Comparison of ENCODE assay signal across 8 cellular contexts in the genomic region with DNA sequence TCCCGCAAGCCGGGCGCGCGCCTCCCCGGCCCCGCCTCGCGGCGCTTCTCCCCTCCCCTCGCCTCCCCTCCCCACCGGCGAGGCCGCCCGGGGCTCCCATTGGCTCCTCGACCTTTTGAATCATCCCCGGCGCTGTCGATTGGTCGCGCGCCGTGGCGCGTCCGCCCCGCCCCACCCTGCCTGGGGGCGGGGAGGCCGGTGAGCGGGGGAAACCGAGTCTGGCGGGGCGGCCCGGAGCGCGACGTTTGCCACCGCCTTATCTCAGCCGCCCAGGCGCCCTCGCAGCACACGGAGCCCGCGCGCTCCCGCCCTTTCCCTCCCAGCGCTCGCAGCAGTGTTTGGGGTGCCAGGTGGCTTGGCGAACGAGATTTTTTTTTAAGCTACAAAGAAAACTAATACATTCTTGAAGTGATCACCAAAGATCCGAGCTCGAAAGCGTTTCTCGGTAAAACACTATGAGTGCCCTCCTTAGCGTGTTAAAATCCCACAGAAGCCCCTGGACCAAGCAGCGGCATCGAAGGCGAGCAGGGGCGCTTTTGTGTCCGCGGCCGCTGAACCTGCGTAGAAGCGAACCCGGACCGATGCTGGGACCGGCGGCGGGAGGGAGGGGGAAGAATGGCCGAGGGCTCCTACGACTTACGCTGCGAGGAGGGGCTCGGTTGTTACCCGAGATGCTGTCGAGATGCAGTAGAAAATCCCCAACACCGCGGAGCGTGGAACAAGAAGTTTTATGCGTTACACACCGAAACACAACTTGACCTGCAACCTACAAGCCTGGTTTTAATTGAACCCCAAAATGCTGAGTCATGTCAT. TPM values are rescaled to one million over a fixed set of nuclear protein-coding genes. Genes with fewer than 3 reads are reported as not detected.
DNase-seq lines count a peak whose midpoint lies in the region; ATAC-seq and TF ChIP-seq lines count a peak whose summit lies in the region.

No MANE protein-coding gene starts in this region.

- no peaks in the 10 kb centered on the region for H3K27me3 Mint-ChIP-seq in naive B cell

- no peaks in the 10 kb centered on the region for H3K36me3 Mint-ChIP-seq in naive B cell
- H3K36me3 Mint-ChIP-seq in stimulated activated effector memory CD8-positive, alpha-beta T cell treated with anti-CD3 and anti-CD28 coated beads, Interleukin-12 subunit alpha, Interleukin-12 subunit beta, amount 100 ng/mL, for 72 hours: peaks cover 12% of the 10 kb centered on the region

- peak in 2 of 4 donors; percentile 21 to 91 for TF ChIP-seq POLR2A in esophagus squamous epithelium (IDR thresholded peaks at IDR 0.05)

- H3K27me3 ChIP-seq in esophagus squamous epithelium: no peaks in the 10 kb centered on the region

- H3K4me1 Mint-ChIP-seq in naive B cell: peaks cover 34 to 43% (median 37%) of the 10 kb centered on the region in 3 donors
- H3K4me1 Mint-ChIP-seq in stimulated activated effector memory CD8-positive, alpha-beta T cell treated with anti-CD3 and anti-CD28 coated beads, Interleukin-12 subunit alpha, Interleukin-12 subunit beta, amount 100 ng/mL, for 72 hours: peaks cover 34% of the 10 kb centered on the region

- H3K4me3 ChIP-seq in esophagus squamous epithelium: peak overlapping the region; percentile 67 to 98 (median 96)

- 0% methylated on average over 11 to 25 of the region's 81 CpGs for WGBS in esophagus squamous epithelium, 2 donors

- peaks cover 19 to 45% (median 19%) of the 10 kb centered on the region in 3 donors for H3K4me1 ChIP-seq in esophagus squamous epithelium

- TF ChIP-seq EP300 in Ishikawa (IDR thresholded peaks at IDR 0.05; ENCODE audit: borderline replicate concordance): no peak

- peak overlapping the region; percentile 78 to 96 (median 94) for H3K27ac Mint-ChIP-seq in naive B cell
- H3K27ac Mint-ChIP-seq in stimulated activated effector memory CD8-positive, alpha-beta T cell treated with anti-CD3 and anti-CD28 coated beads, Interleukin-12 subunit alpha, Interleukin-12 subunit beta, amount 100 ng/mL, for 72 hours: peak overlapping the region; percentile 85

- ATAC-seq in GM21619 (IDR thresholded peaks at IDR 0.05; ENCODE audit: unreplicated experiment) (peak; percentile 86), naive B cell (ENCODE audit: low read depth in 2 of 2) (peak; percentile 80 to 82)
- peak; percentile 93 for ATAC-seq in stimulated activated effector memory CD8-positive, alpha-beta T cell treated with anti-CD3 and anti-CD28 coated beads, Interleukin-12 subunit alpha, Interleukin-12 subunit beta, amount 100 ng/mL, for 72 hours

- no peak for TF ChIP-seq RAD21 in Ishikawa (IDR thresholded peaks at IDR 0.05; ENCODE audit: low read depth)

- no peaks in the 10 kb centered on the region for H3K9me3 ChIP-seq in esophagus squamous epithelium

- peak overlapping the region; percentile 83 to 94 (median 91) for H3K4me3 Mint-ChIP-seq in naive B cell
- H3K4me3 Mint-ChIP-seq in stimulated activated effector memory CD8-positive, alpha-beta T cell treated with anti-CD3 and anti-CD28 coated beads, Interleukin-12 subunit alpha, Interleukin-12 subunit beta, amount 100 ng/mL, for 72 hours: peak overlapping the region; percentile 85

- DNase-seq in DMS53 (lab: John Stamatoyannopoulos, UW) (peak; percentile 97), activated T-helper 1 cell treated with Interleukin-2 at 50 U/mL for 16 hours (ENCODE audit: low read depth) (peak; percentile 89), esophagus squamous epithelium (lab: John Stamatoyannopoulos, UW) (peak; percentile 67), naive B cell (peak; percentile 88)
- peak; percentile 84 to 94 for DNase-seq in stimulated activated effector memory CD8-positive, alpha-beta T cell treated with anti-CD3 and anti-CD28 coated beads, Interleukin-12 subunit alpha, Interleukin-12 subunit beta, amount 100 ng/mL, for 72 hours (ENCODE audit: low spot score in 2 of 2)

- peaks cover 0 to 2% (median 0%) of the 10 kb centered on the region in 7 donors for H3K9me3 Mint-ChIP-seq in naive B cell
- H3K9me3 Mint-ChIP-seq in stimulated activated effector memory CD8-positive, alpha-beta T cell treated with anti-CD3 and anti-CD28 coated beads, Interleukin-12 subunit alpha, Interleukin-12 subunit beta, amount 100 ng/mL, for 72 hours: no peaks in the 10 kb centered on the region

- no peak for TF ChIP-seq CTCF in esophagus squamous epithelium (IDR thresholded peaks at IDR 0.05)

- H3K36me3 ChIP-seq in esophagus squamous epithelium: peaks cover 0 to 3% (median 0%) of the 10 kb centered on the region in 3 donors

- intact Hi-C loops in esophagus squamous epithelium (cut with DNase I): no loop called here

- peak overlapping the region; percentile 95 to 99 (median 97) for H3K27ac ChIP-seq in esophagus squamous epithelium

TF ChIP-seq in Ishikawa, 13 proteins besides CTCF, POLR2A, EP300 and RAD21 (continues in another document):
- 0 out of 2 replicates have a peak, but pooled peaks have one; percentile 30 for TF ChIP-seq YY1 (IDR thresholded peaks at IDR 0.05; ENCODE audit: low read depth)
- TF ChIP-seq CEBPB (IDR thresholded peaks at IDR 0.05): no peak
- TF ChIP-seq NFIC (IDR thresholded peaks at IDR 0.05): no peak
- no peak for TF ChIP-seq ZBTB7A (IDR thresholded peaks at IDR 0.05; ENCODE audit: low read depth)
- peak; percentile 39; the same call in 1 of the 2 replicates for TF ChIP-seq TCF12 (IDR thresholded peaks at IDR 0.05; ENCODE audit: low read depth)
- no peak for TF ChIP-seq CREB1 (IDR thresholded peaks at IDR 0.05; ENCODE audit: low read depth)
- TF ChIP-seq TEAD4 (IDR thresholded peaks at IDR 0.05): no peak
- no peak for TF ChIP-seq REST (IDR thresholded peaks at IDR 0.05; ENCODE audit: low read depth)

TF ChIP-seq in PFSK-1, 5 proteins besides CTCF, POLR2A, EP300 and RAD21:
- peak; percentile 72 for TF ChIP-seq POLR2AphosphoS5 (IDR thresholded peaks at IDR 0.05; ENCODE audit: low read depth, low read length)
- peak in 1 of 2 experiments; percentile 38; a peak in 1 of 4 replicates for TF ChIP-seq REST (IDR thresholded peaks at IDR 0.05; ENCODE audit: insufficient read depth in 1 of 2, low read depth in 2 of 2, low read length in 2 of 2)
- TF ChIP-seq TAF1 (IDR thresholded peaks at IDR 0.05; ENCODE audit: borderline replicate concordance, insufficient read depth, low read length): 0 out of 2 replicates have a peak, but pooled peaks have one; percentile 46
- TF ChIP-seq FOXP2 (optimal IDR thresholded peaks at IDR 0.05; ENCODE audit: borderline replicate concordance, extremely low read depth, extremely low read length, insufficient read depth): no peak
- peak; percentile 59; the same call in 1 of the 2 replicates for TF ChIP-seq SIN3A (IDR thresholded peaks at IDR 0.05; ENCODE audit: borderline replicate concordance, insufficient read depth, low read length)

RNA-seq across cellular contexts. Expression of gene LBR, which starts 0.4 kb away (rescaled TPM):
- polyA plus RNA-seq in PFSK-1 (2012; ENCODE audit: insufficient read length, low read depth): 24.4 TPM
- total RNA-seq in esophagus squamous epithelium: 10 to 100 TPM; 39.8 to 50.0 (median 42.9) TPM
- polyA plus RNA-seq in naive B cell (ENCODE audit: low read depth in 6 of 6): 100 to 1,000 TPM; 112 to 165 (median 146) TPM

Comparison
In these comparisons a context has a peak if more than half of its experiments do, and no peak if none do; other contexts are left out.
1. Peak in every context shown above with its lines: DNase-seq, ATAC-seq, H3K4me3 ChIP-seq and H3K27ac ChIP-seq.